In genomic region chr1:248817065-248817464, GRCh38 we compare ENCODE assay signal across 15 cellular contexts. TPM values are rescaled to one million over a fixed set of nuclear protein-coding genes. Genes with fewer than 3 reads are reported as not detected.
DNase-seq lines count a peak whose midpoint lies in the region; ATAC-seq and TF ChIP-seq lines count a peak whose summit lies in the region.
"Had no signal": no experiment of that assay in that cellular context is flagged by ENCODE, and none has a peak within 500 bp of the region (broad histone marks: within the 10 kb centered on the region; RNA-seq: fewer than 3 reads in every experiment).

No MANE protein-coding gene starts in this region.

- peak; percentile 55 for DNase-seq in activated CD8-positive, alpha-beta memory T cell treated with anti-CD3 and anti-CD28 coated beads for 24 hours
- no peak for DNase-seq in activated CD8-positive, alpha-beta memory T cell treated with anti-CD3 and anti-CD28 coated beads, Interleukin-2, amount 50 U/mL, for 4 hours
- peak; percentile 96 for DNase-seq in NOMO-1 treated with DMSO at 0.1 percent for 48 hours (lab: John Stamatoyannopoulos, UW; ENCODE audit: unreplicated experiment)
- DNase-seq in activated naive CD4-positive, alpha-beta T cell treated with anti-CD3 and anti-CD28 coated beads, Interleukin-2, amount 50 U/mL, for 72 hours (ENCODE audit: low spot score in 2 of 2) = no peak
- peak; percentile 46 for DNase-seq in osteoblast (ENCODE audit: insufficient read length, low spot score, missing footprints)
- no peak for DNase-seq in testis
- DNase-seq in epidermal melanocyte (ENCODE audit: insufficient read length, low spot score) = no peak
- DNase-seq: DMS 273 treated with DMSO at 0.1 percent for 48 hours, endodermal cell, NCI-H1105, NCI-H446 treated with DMSO at 0.1 percent for 48 hours, trophoblast cell had no signal

- H3K36me3 Mint-ChIP-seq in activated naive CD4-positive, alpha-beta T cell treated with anti-CD3 and anti-CD28 coated beads, Interleukin-2, amount 50 U/mL, for 72 hours = peaks cover 12 to 47% of the 10 kb centered on the region in 2 donors

- H3K9me3 ChIP-seq in osteoblast (ENCODE audit: low read depth, low read length) (no peaks in the 10 kb centered on the region), testis (no peaks in the 10 kb centered on the region)
- H3K9me3 ChIP-seq: A549 had no signal

- TF ChIP-seq POLR2A in testis (IDR thresholded peaks at IDR 0.05) = no peak

- H3K36me3 ChIP-seq in osteoblast (ENCODE audit: insufficient read depth, low read length) = peaks cover 65% of the 10 kb centered on the region
- no peaks in the 10 kb centered on the region for H3K36me3 ChIP-seq in testis (ENCODE audit: low read depth, missing control alignments)
- H3K36me3 ChIP-seq: neural progenitor cell had no signal

- peaks cover 21% of the 10 kb centered on the region for H4K20me1 ChIP-seq in osteoblast (ENCODE audit: insufficient read depth, low read length)

- H2AFZ ChIP-seq in osteoblast (ENCODE audit: low read length) = no peak overlapping the region
- H2AFZ ChIP-seq: neural progenitor cell had no signal

- peak overlapping the region; percentile 65 to 89 for H3K27ac Mint-ChIP-seq in activated naive CD4-positive, alpha-beta T cell treated with anti-CD3 and anti-CD28 coated beads, Interleukin-2, amount 50 U/mL, for 72 hours

- WGBS in testis, 2 donors = 77 to 91% methylated on average over 6 of the region's 6 CpGs

- peaks cover 63% of the 10 kb centered on the region for H3K79me2 ChIP-seq in osteoblast (ENCODE audit: insufficient read depth, low read length)

- H3K27me3 ChIP-seq in osteoblast (ENCODE audit: insufficient read depth, low read length) (no peaks in the 10 kb centered on the region), testis (no peaks in the 10 kb centered on the region)
- H3K27me3 ChIP-seq: neural progenitor cell had no signal

- H3K4me3 ChIP-seq in osteoblast (ENCODE audit: insufficient read depth, low read length) = no peak overlapping the region
- H3K4me3 ChIP-seq in testis = no peak overlapping the region
- H3K4me3 ChIP-seq: A549, neural progenitor cell had no signal

- intact Hi-C loops in testis (cut with DNase I; ENCODE audit: low total_unique reads) = no loop called here

- ATAC-seq in activated naive CD4-positive, alpha-beta T cell treated with anti-CD3 and anti-CD28 coated beads, Interleukin-2, amount 50 U/mL, for 72 hours = peak; percentile 33 to 60
- ATAC-seq in HG02610 (IDR thresholded peaks at IDR 0.05; ENCODE audit: unreplicated experiment) = no peak
- ATAC-seq: A549 had no signal

- no peaks in the 10 kb centered on the region for H3K9me3 Mint-ChIP-seq in activated naive CD4-positive, alpha-beta T cell treated with anti-CD3 and anti-CD28 coated beads, Interleukin-2, amount 50 U/mL, for 72 hours
- H3K9me3 Mint-ChIP-seq: endodermal cell, neural progenitor cell had no signal

- H3K27ac ChIP-seq in osteoblast (ENCODE audit: low read depth, low read length) = no peak overlapping the region
- H3K27ac ChIP-seq in testis = no peak overlapping the region
- H3K27ac ChIP-seq: A549, neural progenitor cell had no signal

- TF ChIP-seq CTCF in osteoblast (IDR thresholded peaks at IDR 0.05; ENCODE audit: extremely low read depth, low read depth, low read length) (no peak), testis (IDR thresholded peaks at IDR 0.05) (no peak)

- H3K4me2 ChIP-seq in osteoblast (ENCODE audit: insufficient read depth, low read length) = no peak overlapping the region
- H3K4me2 ChIP-seq: A549, neural progenitor cell had no signal

- H3K4me1 ChIP-seq in osteoblast (ENCODE audit: insufficient read depth, low read length) = peaks cover 18% of the 10 kb centered on the region
- no peaks in the 10 kb centered on the region for H3K4me1 ChIP-seq in testis
- H3K4me1 ChIP-seq: neural progenitor cell had no signal

RNA-seq across cellular contexts. Expression of gene SH3BP5L, which starts 8.7 kb away (rescaled TPM):
- total RNA-seq in activated naive CD4-positive, alpha-beta T cell treated with anti-CD3 and anti-CD28 coated beads, Interleukin-2, amount 50 U/mL, for 72 hours = 10 to 100 TPM; 19.3 to 33.9 TPM
- 23.6 and 25.3 TPM in 2 replicates for total RNA-seq in osteoblast
- 10 to 100 TPM; 31.1 to 31.5 TPM for total RNA-seq in testis
- polyA plus RNA-seq in testis (ENCODE audit: insufficient read depth, low read depth, low replicate concordance) = 26.8 TPM

RNA-seq across cellular contexts. Expression of gene ZNF672, which starts 21.0 kb away (rescaled TPM):
- 10 to 100 TPM; 46.4 to 54.9 TPM for total RNA-seq in activated naive CD4-positive, alpha-beta T cell treated with anti-CD3 and anti-CD28 coated beads, Interleukin-2, amount 50 U/mL, for 72 hours
- total RNA-seq in osteoblast = 15.2 and 15.3 TPM in 2 replicates
- total RNA-seq in testis = 10 to 100 TPM; 57.3 to 65.0 TPM
- 28.4 TPM for polyA plus RNA-seq in testis (ENCODE audit: insufficient read depth, low read depth, low replicate concordance)

RNA-seq across cellular contexts. Expression of gene ZNF692, which starts 41.8 kb away (rescaled TPM):
- 100 to 1,000 TPM in 1 of 2 donors, 10 to 100 TPM in 1; 93.0 to 152 TPM for total RNA-seq in activated naive CD4-positive, alpha-beta T cell treated with anti-CD3 and anti-CD28 coated beads, Interleukin-2, amount 50 U/mL, for 72 hours
- 9.1 and 12.3 TPM in 2 replicates for total RNA-seq in osteoblast
- 10 to 100 TPM; 86.2 to 89.4 TPM for total RNA-seq in testis
- 82.9 TPM for polyA plus RNA-seq in testis (ENCODE audit: insufficient read depth, low read depth, low replicate concordance)

Comparison
In these comparisons a context has a peak if more than half of its experiments do, and no peak if none do; other contexts are left out.
1. DNase-seq: peak in activated CD8-positive, alpha-beta memory T cell treated with anti-CD3 and anti-CD28 coated beads for 24 hours (single experiment), NOMO-1 treated with DMSO at 0.1 percent for 48 hours (single experiment) and osteoblast (single experiment); none in activated CD8-positive, alpha-beta memory T cell treated with anti-CD3 and anti-CD28 coated beads, Interleukin-2, amount 50 U/mL, for 4 hours (single experiment), activated naive CD4-positive, alpha-beta T cell treated with anti-CD3 and anti-CD28 coated beads, Interleukin-2, amount 50 U/mL, for 72 hours (0 of 2), testis (single experiment) and epidermal melanocyte (single experiment).